In genomic region chr9:75855509-75855908, GRCh38 we compare ENCODE assay signal across 8 cellular contexts. TPM values are rescaled to one million over a fixed set of nuclear protein-coding genes. Genes with fewer than 3 reads are reported as not detected.
DNase-seq lines count a peak whose midpoint lies in the region; ATAC-seq, FAIRE-seq and TF ChIP-seq lines count a peak whose summit lies in the region.

No MANE protein-coding gene starts in this region.

- H3K4me1 ChIP-seq in mammary epithelial cell (ENCODE audit: insufficient read depth, low read length): no peaks in the 10 kb centered on the region

- no peak overlapping the region for H3K27ac Mint-ChIP-seq in nephron progenitor cell

- peaks cover 5% of the 10 kb centered on the region for H3K4me1 Mint-ChIP-seq in nephron progenitor cell

- CTCF ChIA-PET in mammary epithelial cell (lab: Charles Lee; ENCODE audit: low non-redundant PET): interaction anchor here (0.6 to 0.9 kb wide), 2 partner anchors 127 to 590 kb away, joined by 3 to 6 read pairs; no protein-coding TSS in a partner anchor

- no peaks in the 10 kb centered on the region for H3K79me2 ChIP-seq in mammary epithelial cell (ENCODE audit: insufficient read depth, low read length)

- no peak overlapping the region for H3K4me3 Mint-ChIP-seq in nephron progenitor cell

- H3K27me3 ChIP-seq in mammary epithelial cell (ENCODE audit: insufficient read depth, low read length): no peaks in the 10 kb centered on the region

- no peaks in the 10 kb centered on the region for H3K9me3 Mint-ChIP-seq in nephron progenitor cell

- intact Hi-C loops in mammary epithelial cell (cut with micrococcal nuclease): loop anchor here (1.0 to 5.0 kb wide), 3 partner anchors 253 to 668 kb away; no protein-coding TSS in a partner anchor

- no peaks in the 10 kb centered on the region for H3K9me3 ChIP-seq in mammary epithelial cell (replicated peaks; ENCODE audit: insufficient read depth, low read length)

- 31% methylated on average over 5 of the region's 5 CpGs for WGBS in mammary epithelial cell (ENCODE audit: low coverage, missing lambda C conversion rate)

- no peaks in the 10 kb centered on the region for H3K36me3 Mint-ChIP-seq in nephron progenitor cell (ENCODE audit: low read depth)

- TF ChIP-seq CTCF in mammary epithelial cell (conservative IDR thresholded peaks at IDR 0.05 in 1 of 2, IDR thresholded peaks at IDR 0.05 in 1 of 2; ENCODE audit: extremely low read depth in 1 of 2, insufficient read depth in 1 of 2, low read depth in 1 of 2, low read length in 2 of 2) (peak; percentile 45 to 48), nephron progenitor cell (IDR thresholded peaks at IDR 0.05) (peak; percentile 32)

- ATAC-seq in GM21367 (IDR thresholded peaks at IDR 0.05; ENCODE audit: unreplicated experiment) (no peak), GM21447 (IDR thresholded peaks at IDR 0.05; ENCODE audit: unreplicated experiment) (no peak)

- no peak overlapping the region for H3K4me3 ChIP-seq in mammary epithelial cell (replicated peaks in 1 of 3; ENCODE audit: insufficient read depth in 1 of 3, low read depth in 2 of 3, low read length in 3 of 3)

- H3K27ac ChIP-seq in mammary epithelial cell (ENCODE audit: insufficient read depth, low read depth, low read length): no peak overlapping the region

- DNase-seq in DMS53 treated with DMSO at 0.1 percent for 48 hours (lab: John Stamatoyannopoulos, UW; ENCODE audit: unreplicated experiment): peak; percentile 40
- peak; percentile 20 for DNase-seq in LoVo (ENCODE audit: low spot score)
- DNase-seq in mammary epithelial cell: peak; percentile 16
- no peak for DNase-seq in nephron progenitor cell
- DNase-seq in HTR-8/SVneo (ENCODE audit: insufficient read length, low spot score): no peak
- DNase-seq in GM19239 (ENCODE audit: insufficient read length, low spot score): no peak

- H3K27me3 Mint-ChIP-seq in nephron progenitor cell (ENCODE audit: low read depth, poor library complexity): peaks cover 4% of the 10 kb centered on the region

- no peaks in the 10 kb centered on the region for H4K20me1 ChIP-seq in mammary epithelial cell (ENCODE audit: insufficient read depth, low read length)

- H3K9ac ChIP-seq in mammary epithelial cell (ENCODE audit: insufficient read depth, low read length): no peak overlapping the region

- BruUV-seq in mammary epithelial cell (replicated peaks; lab: Mats Ljungman, UMichigan): no TSS peak

- H2AFZ ChIP-seq in mammary epithelial cell (ENCODE audit: low read depth, low read length): no peak overlapping the region

- FAIRE-seq in HTR-8/SVneo (lab: Jason Lieb, UNC): no peak
- no peak for FAIRE-seq in GM19239 (lab: Jason Lieb, UNC)

- H3K4me2 ChIP-seq in mammary epithelial cell (ENCODE audit: insufficient read depth, low read depth, low read length): no peak overlapping the region

- dilution Hi-C loops in mammary epithelial cell (cut with HindIII; ENCODE audit: low sequenced_read_pairs): no loop called here

- in situ Hi-C loops in mammary epithelial cell (cut with MboI; ENCODE audit: low sequenced_read_pairs in 2 of 2): loop anchor here (25.0 kb wide), 2 partner anchors 593 to 668 kb away; no protein-coding TSS in a partner anchor

- no peaks in the 10 kb centered on the region for H3K36me3 ChIP-seq in mammary epithelial cell (ENCODE audit: insufficient read depth, low read length)

RNA-seq across cellular contexts. Expression of gene PCSK5, which starts 35.0 kb away (rescaled TPM):
- total RNA-seq in mammary epithelial cell: 10 to 100 TPM in 1 of 2 donors, 1 to 10 TPM in 1; 2.7 to 15.2 TPM
- polyA plus RNA-seq in mammary epithelial cell: 2.1 TPM
- 1.4 TPM for polyA minus RNA-seq in mammary epithelial cell

Comparison
In these comparisons a context has a peak if more than half of its experiments do, and no peak if none do; other contexts are left out.
1. DNase-seq: peak in DMS53 treated with DMSO at 0.1 percent for 48 hours (single experiment), LoVo (single experiment) and mammary epithelial cell (single experiment); none in nephron progenitor cell (single experiment), HTR-8/SVneo (single experiment) and GM19239 (single experiment).